ENCODE assay signal across 8 cellular contexts in genomic region chr18:21242141-21243040, GRCh38. TPM values are rescaled to one million over a fixed set of nuclear protein-coding genes. Genes with fewer than 3 reads are reported as not detected.
DNase-seq lines count a peak whose midpoint lies in the region; ATAC-seq and TF ChIP-seq lines count a peak whose summit lies in the region.

GREB1L (plus strand) TSS chr18:21242232; CDS start chr18:21383519, 141,287 bp downstream.

- WGBS in suprapubic skin: 0% methylated on average over 28 of the region's 115 CpGs

- H3K4me3 ChIP-seq in epithelial cell of proximal tubule (ENCODE audit: low read depth, low read length) (peak within 1 kb of the TSS; percentile 69), suprapubic skin (peak within 1 kb of the TSS; percentile 58)

- peak within 1 kb of the TSS; percentile 67 for H3K27ac ChIP-seq in suprapubic skin

- no peaks in the 10 kb centered on the region for H3K36me3 ChIP-seq in suprapubic skin

- no peaks in the 10 kb centered on the region for H3K9me3 ChIP-seq in suprapubic skin

- no peak for TF ChIP-seq CTCF in epithelial cell of proximal tubule (conservative IDR thresholded peaks at IDR 0.05; ENCODE audit: low read depth, low read length)
- peak in 1 of 2 donors; percentile 33 for TF ChIP-seq CTCF in suprapubic skin (IDR thresholded peaks at IDR 0.05)

- DNase-seq in EH (ENCODE audit: low read depth) (peak; percentile 63), SK-MEL-5 (ENCODE audit: low read depth, low spot score) (peak; percentile 34), epithelial cell of proximal tubule (ENCODE audit: low read depth) (no peak), midbrain (lab: John Stamatoyannopoulos, UW) (peak; percentile 72), suprapubic skin (ENCODE audit: low spot score in 2 of 2) (peak in 1 of 2 donors; percentile 59), inferior parietal cortex (ENCODE audit: extremely low spot score) (no peak)

- H3K4me1 ChIP-seq in suprapubic skin: peaks cover 17% of the 10 kb centered on the region

- no peak for TF ChIP-seq POLR2A in suprapubic skin (IDR thresholded peaks at IDR 0.05)

- in situ Hi-C loops in SK-MEL-5 (cut with HindIII; ENCODE audit: low pct_unique_long_range_greater_than_20kb, low sequenced_read_pairs): no loop called here

- no peak for TF ChIP-seq EP300 in suprapubic skin (IDR thresholded peaks at IDR 0.05)

- peaks cover 35% of the 10 kb centered on the region for H3K27me3 ChIP-seq in suprapubic skin

- ATAC-seq in HG03175 (IDR thresholded peaks at IDR 0.05; ENCODE audit: unreplicated experiment): peak; percentile 53
- no peak for ATAC-seq in HG03571 (IDR thresholded peaks at IDR 0.05; ENCODE audit: unreplicated experiment)

RNA-seq across cellular contexts. Expression of gene GREB1L, which starts in this region (rescaled TPM):
- total RNA-seq in SK-MEL-5 (2014; rRNA removed; shearing (Covaris generic)): 0.50 and 1.9 TPM in 2 replicates
- polyA plus RNA-seq in SK-MEL-5 (2015; cell fraction: cytosol; rRNA removed): 0.18 and 4.5 TPM in 2 replicates
- 1.1 and 3.4 TPM in 2 replicates for polyA plus RNA-seq in SK-MEL-5 (2015; cell fraction: nucleus; rRNA removed)
- total RNA-seq in epithelial cell of proximal tubule: 5.1 and 6.2 TPM in 2 replicates
- 1 to 10 TPM; 1.6 to 7.6 (median 3.7) TPM for total RNA-seq in suprapubic skin

Comparison
In these comparisons a context has a peak if more than half of its experiments do, and no peak if none do; other contexts are left out.
1. DNase-seq: peak in EH (single experiment), SK-MEL-5 (single experiment) and midbrain (single experiment); none in epithelial cell of proximal tubule (single experiment) and inferior parietal cortex (single experiment).